17 cellular contexts compared by ENCODE assay signal in genomic region chr7:26858735-26859134, GRCh38. TPM values are rescaled to one million over a fixed set of nuclear protein-coding genes. Genes with fewer than 3 reads are reported as not detected.
A peak's percentile ranks its signal among the peaks of the same experiment; 100 is the strongest.
DNase-seq lines count a peak whose midpoint lies in the region; ATAC-seq and TF ChIP-seq lines count a peak whose summit lies in the region.
"Had no signal": no experiment of that assay in that cellular context is flagged by ENCODE, and none has a peak within 500 bp of the region (broad histone marks: within the 10 kb centered on the region; RNA-seq: fewer than 3 reads in every experiment).

No MANE protein-coding gene starts in this region.

- TF ChIP-seq EP300 in esophagus muscularis mucosa (IDR thresholded peaks at IDR 0.05) = no peak

- DNase-seq in ACHN = peak; percentile 61
- no peak for DNase-seq in esophagus muscularis mucosa (ENCODE audit: extremely low spot score)
- DNase-seq in stimulated activated naive CD8-positive, alpha-beta T cell treated with anti-CD3 and anti-CD28 coated beads, Interleukin-15, amount 100 ng/mL, for 72 hours = no peak
- DNase-seq in prostate gland (ENCODE audit: low spot score) = no peak
- DNase-seq: 8988T; activated T-cell treated with anti-CD3 and anti-CD28 coated beads, Interleukin-2, amount 50 U/mL, for 24 hours; amniotic stem cell; CD8-positive, alpha-beta memory T cell; HCEC 1CT; NCI-H1105; NCI-H510A treated with DMSO at 0.1 percent for 48 hours had no signal

- TF ChIP-seq CTCF in OCI-LY3 (IDR thresholded peaks at IDR 0.05; ENCODE audit: low read depth, low read length) = no peak
- no peak for TF ChIP-seq CTCF in esophagus muscularis mucosa (IDR thresholded peaks at IDR 0.05)
- TF ChIP-seq CTCF in prostate gland (IDR thresholded peaks at IDR 0.05) = no peak

- H2AFZ ChIP-seq in OCI-LY3 (ENCODE audit: low read depth, low read length) = no peak overlapping the region
- H2AFZ ChIP-seq: neural progenitor cell had no signal

- H3K4me3 ChIP-seq in OCI-LY3 (ENCODE audit: low read length) (no peak overlapping the region), esophagus muscularis mucosa (peak overlapping the region in 3 of 4 donors; percentile 43 to 45 (median 44)), muscle layer of duodenum (ENCODE audit: low read depth in 1 of 2, low read length in 2 of 2) (peak overlapping the region; percentile 43 to 56), prostate gland (no peak overlapping the region)
- H3K4me3 ChIP-seq: neural progenitor cell had no signal

- H3K27ac Mint-ChIP-seq in stimulated activated naive CD8-positive, alpha-beta T cell treated with anti-CD3 and anti-CD28 coated beads, Interleukin-15, amount 100 ng/mL, for 72 hours = no peak overlapping the region
- H3K27ac Mint-ChIP-seq: activated T-cell treated with anti-CD3 and anti-CD28 coated beads, Interleukin-2, amount 50 U/mL, for 24 hours; neural progenitor cell; T-helper 1 cell treated with Interleukin-12 subunit alpha and Interleukin-12 subunit beta and Interleukin-4 antibody, amounts not matched to agents 30 μg/mL and 1 μg/mL, for 36 hours had no signal

- intact Hi-C loops in esophagus muscularis mucosa (cut with DNase I) = loop anchor here (5.0 kb wide), 1 partner anchor 239 kb away; the partner anchor contains the start of gene HOXA1
- intact Hi-C loops in prostate gland (cut with DNase I) = no loop called here

- H3K27me3 Mint-ChIP-seq in stimulated activated naive CD8-positive, alpha-beta T cell treated with anti-CD3 and anti-CD28 coated beads, Interleukin-15, amount 100 ng/mL, for 72 hours = peaks cover 29% of the 10 kb centered on the region

- H3K27ac ChIP-seq in OCI-LY3 (ENCODE audit: low read length) (no peak overlapping the region), esophagus muscularis mucosa (replicated peaks in 1 of 4) (peak overlapping the region; percentile 76 to 96 (median 84)), muscle layer of duodenum (ENCODE audit: low read length) (peak overlapping the region; percentile 83), prostate gland (no peak overlapping the region)
- H3K27ac ChIP-seq: neural progenitor cell had no signal

- in situ Hi-C loops in ACHN (cut with HindIII; ENCODE audit: low pct_ligation_motif_present, low pct_unique_long_range_greater_than_20kb, low sequenced_read_pairs) = loop anchor here (10.0 kb wide), 1 partner anchor 266 kb away; no protein-coding TSS in a partner anchor

- peaks cover 53% of the 10 kb centered on the region for H3K79me2 ChIP-seq in OCI-LY3 (ENCODE audit: low read length)

- H3K9me3 ChIP-seq in OCI-LY3 (ENCODE audit: insufficient read depth, low read length) = no peaks in the 10 kb centered on the region
- H3K9me3 ChIP-seq in esophagus muscularis mucosa = no peaks in the 10 kb centered on the region
- H3K9me3 ChIP-seq in muscle layer of duodenum (ENCODE audit: control insufficient read depth in 1 of 2, low read length in 2 of 2) = no peaks in the 10 kb centered on the region
- H3K9me3 ChIP-seq in prostate gland = no peaks in the 10 kb centered on the region

- no peaks in the 10 kb centered on the region for H3K9me3 Mint-ChIP-seq in stimulated activated naive CD8-positive, alpha-beta T cell treated with anti-CD3 and anti-CD28 coated beads, Interleukin-15, amount 100 ng/mL, for 72 hours
- H3K9me3 Mint-ChIP-seq: activated T-cell treated with anti-CD3 and anti-CD28 coated beads, Interleukin-2, amount 50 U/mL, for 24 hours; CD8-positive, alpha-beta memory T cell; neural progenitor cell; T-helper 1 cell treated with Interleukin-12 subunit alpha and Interleukin-12 subunit beta and Interleukin-4 antibody, amounts not matched to agents 30 μg/mL and 1 μg/mL, for 36 hours had no signal

- H3K4me1 Mint-ChIP-seq in stimulated activated naive CD8-positive, alpha-beta T cell treated with anti-CD3 and anti-CD28 coated beads, Interleukin-15, amount 100 ng/mL, for 72 hours = peaks cover 15% of the 10 kb centered on the region

- H3K4me1 ChIP-seq in OCI-LY3 (ENCODE audit: low read length) (peaks cover 50% of the 10 kb centered on the region), esophagus muscularis mucosa (peaks cover 0 to 77% (median 67%) of the 10 kb centered on the region in 4 donors), muscle layer of duodenum (ENCODE audit: control insufficient read depth in 1 of 2, insufficient read depth in 2 of 2, low read length in 2 of 2) (peaks cover 4 to 15% of the 10 kb centered on the region in 2 donors), prostate gland (replicated peaks) (no peaks in the 10 kb centered on the region)
- H3K4me1 ChIP-seq: neural progenitor cell had no signal

- WGBS in esophagus muscularis mucosa = 80% methylated on average over 3 of the region's 3 CpGs
- 94% methylated on average over 3 of the region's 3 CpGs for WGBS in prostate gland

- H3K36me3 ChIP-seq in OCI-LY3 (replicated peaks; ENCODE audit: low read depth, low read length) = no peaks in the 10 kb centered on the region
- H3K36me3 ChIP-seq in esophagus muscularis mucosa = no peaks in the 10 kb centered on the region
- no peaks in the 10 kb centered on the region for H3K36me3 ChIP-seq in muscle layer of duodenum (ENCODE audit: control insufficient read depth in 1 of 2, insufficient read depth in 2 of 2, low read length in 2 of 2)
- H3K36me3 ChIP-seq in prostate gland = no peaks in the 10 kb centered on the region
- H3K36me3 ChIP-seq: neural progenitor cell had no signal

- no peak overlapping the region for H3K4me3 Mint-ChIP-seq in stimulated activated naive CD8-positive, alpha-beta T cell treated with anti-CD3 and anti-CD28 coated beads, Interleukin-15, amount 100 ng/mL, for 72 hours
- H3K4me3 Mint-ChIP-seq: activated T-cell treated with anti-CD3 and anti-CD28 coated beads, Interleukin-2, amount 50 U/mL, for 24 hours; CD8-positive, alpha-beta memory T cell; neural progenitor cell; T-helper 1 cell treated with Interleukin-12 subunit alpha and Interleukin-12 subunit beta and Interleukin-4 antibody, amounts not matched to agents 30 μg/mL and 1 μg/mL, for 36 hours had no signal

- H4K20me1 ChIP-seq in OCI-LY3 (ENCODE audit: insufficient read depth, low read length) = peaks cover 35% of the 10 kb centered on the region

- TF ChIP-seq POLR2A in esophagus muscularis mucosa (IDR thresholded peaks at IDR 0.05; ENCODE audit: low read depth) (no peak), prostate gland (IDR thresholded peaks at IDR 0.05) (no peak)

- no peak for ATAC-seq in stimulated activated naive CD8-positive, alpha-beta T cell treated with anti-CD3 and anti-CD28 coated beads, Interleukin-15, amount 100 ng/mL, for 72 hours
- ATAC-seq in HG02798 (IDR thresholded peaks at IDR 0.05; ENCODE audit: poor library complexity, unreplicated experiment) (no peak), HG02938 (IDR thresholded peaks at IDR 0.05; ENCODE audit: unreplicated experiment) (no peak)

- H3K27me3 ChIP-seq in OCI-LY3 (ENCODE audit: low read depth, low read length) (no peaks in the 10 kb centered on the region), esophagus muscularis mucosa (no peaks in the 10 kb centered on the region), muscle layer of duodenum (ENCODE audit: low read depth, low read length) (no peaks in the 10 kb centered on the region), prostate gland (replicated peaks; ENCODE audit: insufficient read depth) (no peaks in the 10 kb centered on the region)

- peak overlapping the region; percentile 98 for H3K4me2 ChIP-seq in OCI-LY3 (ENCODE audit: low read length)
- H3K4me2 ChIP-seq: neural progenitor cell had no signal

- no peak overlapping the region for H3K9ac ChIP-seq in OCI-LY3 (ENCODE audit: low read length)
- H3K9ac ChIP-seq: neural progenitor cell had no signal

RNA-seq across cellular contexts. Expression of gene SKAP2, which starts 5.7 kb away (rescaled TPM):
- 10 to 100 TPM; 44.2 to 47.1 (median 45.1) TPM for total RNA-seq in esophagus muscularis mucosa
- total RNA-seq in prostate gland = 10 to 100 TPM; 16.1 to 25.6 TPM

Comparison
In these comparisons a context has a peak if more than half of its experiments do, and no peak if none do; other contexts are left out.
1. H3K27ac ChIP-seq: peak in esophagus muscularis mucosa (4 of 4) and muscle layer of duodenum (single experiment); none in OCI-LY3 (single experiment) and prostate gland (0 of 2).
2. H3K4me3 ChIP-seq: peak in esophagus muscularis mucosa (3 of 4) and muscle layer of duodenum (2 of 2); none in OCI-LY3 (single experiment) and prostate gland (0 of 2).